In genomic region chr6:110315856-110316398, GRCh38 we compare ENCODE assay signal across 20 cellular contexts. TPM values are rescaled to one million over a fixed set of nuclear protein-coding genes. Genes with fewer than 3 reads are reported as not detected.
DNase-seq lines count a peak whose midpoint lies in the region; TF ChIP-seq lines count a peak whose summit lies in the region.
"Had no signal": no experiment of that assay in that cellular context is flagged by ENCODE, and none has a peak within 500 bp of the region (broad histone marks: within the 10 kb centered on the region; RNA-seq: fewer than 3 reads in every experiment).

No MANE protein-coding gene starts in this region.

- no peaks in the 10 kb centered on the region for H4K20me1 ChIP-seq in neural progenitor cell (ENCODE audit: low read depth)

- intact Hi-C loops in A673 (cut with micrococcal nuclease; ENCODE audit: unreplicated experiment): no loop called here

- H3K36me3 ChIP-seq in neural progenitor cell: no peaks in the 10 kb centered on the region
- H3K36me3 ChIP-seq in A673 (ENCODE audit: insufficient read depth, low read length, poor library complexity, severe bottlenecking): no peaks in the 10 kb centered on the region

- H3K4me3 ChIP-seq in neural progenitor cell (no peak overlapping the region), A673 (ENCODE audit: low read depth, low read length, poor library complexity, severe bottlenecking) (no peak overlapping the region)

- no peak overlapping the region for H2AFZ ChIP-seq in neural progenitor cell (replicated peaks)

- POLR2A ChIA-PET in A673 (lab: Charles Lee; ENCODE audit: low non-redundant PET): no interaction called here

- no peaks in the 10 kb centered on the region for H3F3A ChIP-seq in neural progenitor cell (ENCODE audit: low read depth)

- H3K79me2 ChIP-seq in neural progenitor cell (ENCODE audit: low read depth): no peaks in the 10 kb centered on the region

- H3K9me3 Mint-ChIP-seq in neural progenitor cell: no peaks in the 10 kb centered on the region
- H3K9me3 Mint-ChIP-seq: CD14-positive monocyte, HFFc6 had no signal

- H3K27me3 ChIP-seq in neural progenitor cell: no peaks in the 10 kb centered on the region
- no peaks in the 10 kb centered on the region for H3K27me3 ChIP-seq in A673 (replicated peaks; ENCODE audit: insufficient read depth, low read depth, low read length, poor library complexity)

- CTCF ChIA-PET in A673 (lab: Charles Lee): no interaction called here

- H3K9ac ChIP-seq in neural progenitor cell: no peak overlapping the region

- H3K4me2 ChIP-seq in neural progenitor cell: no peak overlapping the region

- TF ChIP-seq CTCF in neural progenitor cell (IDR thresholded peaks at IDR 0.05): no peak
- TF ChIP-seq CTCF in A673 (conservative IDR thresholded peaks at IDR 0.05; ENCODE audit: low read depth, low read length): no peak

- H3K36me3 Mint-ChIP-seq in neural progenitor cell: peaks cover 3% of the 10 kb centered on the region
- H3K36me3 Mint-ChIP-seq: CD14-positive monocyte had no signal

- H3K27ac Mint-ChIP-seq in neural progenitor cell: peak overlapping the region; percentile 47
- H3K27ac Mint-ChIP-seq: CD14-positive monocyte, HFFc6 had no signal

- peak overlapping the region; percentile 47 for H3K27ac ChIP-seq in angular gyrus (ENCODE audit: low read depth, low read length)
- H3K27ac ChIP-seq in neural progenitor cell: no peak overlapping the region
- no peak overlapping the region for H3K27ac ChIP-seq in A673 (ENCODE audit: low read depth, low read length, poor library complexity, severe bottlenecking)
- H3K27ac ChIP-seq: RWPE1 had no signal

- no peaks in the 10 kb centered on the region for H3K4me1 Mint-ChIP-seq in neural progenitor cell
- H3K4me1 Mint-ChIP-seq: CD14-positive monocyte had no signal

- no peak overlapping the region for H3K4me3 Mint-ChIP-seq in neural progenitor cell
- H3K4me3 Mint-ChIP-seq: CD14-positive monocyte, HFFc6 had no signal

- no TSS peak for BruUV-seq in A673 (replicated peaks; lab: Mats Ljungman, UMichigan)

- H3K4me1 ChIP-seq in neural progenitor cell (peaks cover 2% of the 10 kb centered on the region), A673 (ENCODE audit: insufficient read depth, low read length, poor library complexity, severe bottlenecking) (peaks cover 3% of the 10 kb centered on the region)

- peaks cover 6% of the 10 kb centered on the region for H3K27me3 Mint-ChIP-seq in neural progenitor cell (ENCODE audit: insufficient read depth, low read depth)

- DNase-seq in Daoy (ENCODE audit: low read depth) (peak; percentile 43), NCI-H226 (peak; percentile 40), neural progenitor cell (ENCODE audit: low spot score) (no peak), NOMO-1 treated with dmso at 0.1 percent for 144 hours (lab: John Stamatoyannopoulos, UW; ENCODE audit: unreplicated experiment) (no peak), cerebellar cortex (ENCODE audit: low spot score) (no peak), A673 (ENCODE audit: low spot score) (no peak)
- DNase-seq: GDM1, HFFc6, KG1, NCI-H1417, NCI-H2029 treated with DMSO at 0.1 percent for 48 hours, NCI-H2171, NCI-H446 treated with DMSO at 0.1 percent for 48 hours, NCI-H774, PC-3, SIG-M5 had no signal

- H3K9me3 ChIP-seq in neural progenitor cell (ENCODE audit: low read depth) (no peaks in the 10 kb centered on the region), A673 (ENCODE audit: low read depth, low read length, poor library complexity, severe bottlenecking) (no peaks in the 10 kb centered on the region)

RNA-seq across cellular contexts. Expression of gene METTL24, which starts 42.2 kb away (rescaled TPM):
- total RNA-seq in Daoy (2014; rRNA removed; shearing (Covaris generic)): not detected in 2 replicates
- total RNA-seq in neural progenitor cell (ENCODE audit: low replicate concordance) (3.2 and 4.5 TPM in 2 replicates), A673 (2021) (6.4 and 9.0 TPM in 2 replicates)
- total RNA-seq: HepG2, HFFc6, PC-3 had no signal

Comparison
In these comparisons a context has a peak if more than half of its experiments do, and no peak if none do; other contexts are left out.
1. DNase-seq: peak in Daoy (single experiment) and NCI-H226 (single experiment); none in neural progenitor cell (single experiment), NOMO-1 treated with dmso at 0.1 percent for 144 hours (single experiment), cerebellar cortex (single experiment) and A673 (single experiment).